In the genomic region with DNA sequence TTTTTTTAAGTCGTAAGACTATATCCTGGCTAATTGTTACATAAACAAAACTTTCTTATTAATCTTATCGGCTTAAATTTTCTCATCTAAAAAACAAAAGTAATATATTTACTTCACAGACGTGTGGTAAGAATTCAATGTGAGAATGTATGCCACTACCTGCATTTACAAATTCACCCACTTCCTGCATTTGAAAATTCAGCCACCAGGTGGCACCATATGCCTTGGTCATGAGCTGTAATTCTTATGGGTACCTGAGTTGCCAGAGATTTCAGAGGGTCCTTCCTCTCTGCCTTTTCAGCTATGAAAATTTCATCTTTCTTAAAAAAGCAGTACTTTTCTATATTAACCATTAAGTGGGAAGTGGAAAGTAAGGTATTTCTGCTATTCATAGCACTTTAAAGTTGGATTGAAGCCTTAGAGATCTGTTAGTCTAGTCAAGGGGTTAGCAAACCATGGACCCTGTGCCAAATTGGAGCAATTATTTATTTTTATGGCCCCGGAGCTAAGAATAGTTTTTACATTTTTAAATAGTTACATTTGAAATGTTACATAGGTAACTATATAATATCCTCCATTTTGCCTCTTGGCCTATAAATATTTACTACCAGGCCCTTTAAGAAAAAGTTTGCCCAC, we compare ENCODE assay signal across 8 cellular contexts.
DNase-seq lines count a peak whose midpoint lies in the region; ATAC-seq and TF ChIP-seq lines count a peak whose summit lies in the region.

No MANE protein-coding gene starts in this region.

- no peak for TF ChIP-seq EP300 in sigmoid colon (IDR thresholded peaks at IDR 0.05)

- H3K4me3 Mint-ChIP-seq in T-helper 17 cell, result no peak overlapping the region

- TF ChIP-seq CTCF in sigmoid colon (IDR thresholded peaks at IDR 0.05), result peak; percentile 21 to 82 (median 60)

- peaks cover 10% of the 10 kb centered on the region for H3K36me3 Mint-ChIP-seq in T-helper 17 cell (ENCODE audit: low read depth)

- H3K27me3 Mint-ChIP-seq in T-helper 17 cell, result no peaks in the 10 kb centered on the region

- H3K27me3 ChIP-seq in sigmoid colon, result no peaks in the 10 kb centered on the region

- intact Hi-C loops in left ventricle myocardium superior (cut with micrococcal nuclease) (no loop called here), sigmoid colon (cut with DNase I) (loop anchor here (2.0 kb wide), 2 partner anchors 24 to 34 kb away; no protein-coding TSS in a partner anchor)

- H3K27ac Mint-ChIP-seq in T-helper 17 cell, result no peak overlapping the region

- peak; percentile 59 for ATAC-seq in T-helper 17 cell
- peak; percentile 30 for ATAC-seq in left ventricle myocardium superior
- no peak for ATAC-seq in GM21528 (IDR thresholded peaks at IDR 0.05; ENCODE audit: low FRiP score, unreplicated experiment)
- ATAC-seq in HG03025 (IDR thresholded peaks at IDR 0.05; ENCODE audit: low FRiP score, unreplicated experiment), result no peak

- DNase-seq in GM04503 (ENCODE audit: low read depth) (peak; percentile 10), M059J (ENCODE audit: low read depth) (peak; percentile 51), T-helper 17 cell (peak; percentile 36 to 72 (median 38)), amniotic stem cell (lab: John Stamatoyannopoulos, UW) (peak; percentile 10), left ventricle myocardium superior (peak; percentile 40), sigmoid colon (no peak)

- H3K4me1 Mint-ChIP-seq in T-helper 17 cell, result peaks cover 10% of the 10 kb centered on the region

- WGBS in sigmoid colon, 2 donors, result 33 to 37% methylated on average over 4 of the region's 4 CpGs

- no peaks in the 10 kb centered on the region for H3K9me3 ChIP-seq in T-helper 17 cell (ENCODE audit: control insufficient read depth, low read length, poor library complexity, severe bottlenecking)
- no peaks in the 10 kb centered on the region for H3K9me3 ChIP-seq in sigmoid colon

- H3K4me1 ChIP-seq in sigmoid colon, result peaks cover 0 to 16% (median 9%) of the 10 kb centered on the region in 4 donors

- H3K27ac ChIP-seq in sigmoid colon, result no peak overlapping the region

- no peak overlapping the region for H3K4me3 ChIP-seq in sigmoid colon

- H3K36me3 ChIP-seq in sigmoid colon, result peaks cover 0 to 22% (median 0%) of the 10 kb centered on the region in 4 donors

- TF ChIP-seq POLR2A in sigmoid colon (IDR thresholded peaks at IDR 0.05), result no peak

Comparison
In these comparisons a context has a peak if more than half of its experiments do, and no peak if none do; other contexts are left out.
1. ATAC-seq: peak in T-helper 17 cell (single experiment) and left ventricle myocardium superior (single experiment); none in GM21528 (single experiment) and HG03025 (single experiment).